ENCODE assay signal across 7 cellular contexts in genomic region chr2:87542599-87543174, GRCh38.
DNase-seq lines count a peak whose midpoint lies in the region.
"Not testable (repeated sequence)": the region's sequence is repeated elsewhere in the genome, so short reads cannot be mapped to it uniquely, and the experiment has no call there.

No MANE protein-coding gene starts in this region.

- not testable (repeated sequence) for H3K27me3 ChIP-seq in mesenchymal stem cell (ENCODE audit: control insufficient read depth in 1 of 2, insufficient read depth in 1 of 2, low read length in 2 of 2)

- H3K4me1 ChIP-seq in mesenchymal stem cell (ENCODE audit: control insufficient read depth, insufficient read depth, low read depth, low read length) = not testable (repeated sequence)

- H3K36me3 ChIP-seq in mesenchymal stem cell (ENCODE audit: control insufficient read depth in 1 of 2, insufficient read depth in 2 of 2, low read depth in 1 of 2, low read length in 2 of 2) = not testable (repeated sequence)

- H3K9me3 Mint-ChIP-seq in activated naive CD8-positive, alpha-beta T cell treated with anti-CD3 and anti-CD28 coated beads for 36 hours = not testable (repeated sequence)

- H4K8ac ChIP-seq in mesenchymal stem cell (ENCODE audit: low read length) = not testable (repeated sequence)

- H3K4me3 ChIP-seq in mesenchymal stem cell (ENCODE audit: insufficient read depth in 1 of 2, low read depth in 1 of 2, low read length in 2 of 2) = not testable (repeated sequence)

- H3K9ac ChIP-seq in mesenchymal stem cell (ENCODE audit: low read length) = not testable (repeated sequence)

- H2AK5ac ChIP-seq in mesenchymal stem cell (ENCODE audit: low read length, severe bottlenecking) = not testable (repeated sequence)

- H2BK15ac ChIP-seq in mesenchymal stem cell (ENCODE audit: low read depth, poor library complexity, severe bottlenecking) = not testable (repeated sequence)

- H2BK12ac ChIP-seq in mesenchymal stem cell (ENCODE audit: low read length in 2 of 2) = not testable (repeated sequence)

- H2BK120ac ChIP-seq in mesenchymal stem cell (ENCODE audit: low read depth, low read length) = not testable (repeated sequence)

- peak overlapping the region; percentile 82 for H3K27ac Mint-ChIP-seq in activated naive CD8-positive, alpha-beta T cell treated with anti-CD3 and anti-CD28 coated beads for 36 hours

- not testable (repeated sequence) for H3K14ac ChIP-seq in mesenchymal stem cell (ENCODE audit: low read length in 2 of 2)

- not testable (repeated sequence) for H2AFZ ChIP-seq in mesenchymal stem cell (ENCODE audit: low read depth, low read length)

- not testable (repeated sequence) for H3K27me3 Mint-ChIP-seq in activated naive CD8-positive, alpha-beta T cell treated with anti-CD3 and anti-CD28 coated beads for 36 hours

- not testable (repeated sequence) for H3K9me3 ChIP-seq in mesenchymal stem cell (ENCODE audit: control insufficient read depth, low read length)

- H3K4me2 ChIP-seq in mesenchymal stem cell (ENCODE audit: low read length, poor library complexity, severe bottlenecking) = peak overlapping the region; percentile 43

- not testable (repeated sequence) for H2BK5ac ChIP-seq in mesenchymal stem cell (ENCODE audit: low read depth, low read length, poor library complexity, severe bottlenecking)

- H3K36me3 Mint-ChIP-seq in activated naive CD8-positive, alpha-beta T cell treated with anti-CD3 and anti-CD28 coated beads for 36 hours = not testable (repeated sequence)

- not testable (repeated sequence) for H3K79me1 ChIP-seq in mesenchymal stem cell (replicated peaks; ENCODE audit: low read length, poor library complexity, severe bottlenecking)

- not testable (repeated sequence) for H4K91ac ChIP-seq in mesenchymal stem cell (ENCODE audit: low read length)

- H3K18ac ChIP-seq in mesenchymal stem cell (ENCODE audit: low read depth in 1 of 2, low read length in 2 of 2) = not testable (repeated sequence)

- H3K4ac ChIP-seq in mesenchymal stem cell (ENCODE audit: low read depth in 1 of 2, low read length in 2 of 2) = not testable (repeated sequence)

- H3K4me3 Mint-ChIP-seq in activated naive CD8-positive, alpha-beta T cell treated with anti-CD3 and anti-CD28 coated beads for 36 hours = not testable (repeated sequence)

- no CpG with 5 or more reads among the region's 8 CpGs for WGBS in mesenchymal stem cell

- not testable (repeated sequence) for H3K23ac ChIP-seq in mesenchymal stem cell (ENCODE audit: low read length in 2 of 2)

- not testable (repeated sequence) for H3K4me1 Mint-ChIP-seq in activated naive CD8-positive, alpha-beta T cell treated with anti-CD3 and anti-CD28 coated beads for 36 hours

- not testable (repeated sequence) for H3K27ac ChIP-seq in mesenchymal stem cell (ENCODE audit: low read length, poor library complexity, severe bottlenecking)

- peak; percentile 82 for DNase-seq in ELF-1 (ENCODE audit: low read depth, low spot score)
- DNase-seq in RPMI7951 (ENCODE audit: low read depth) = peak; percentile 86
- peak; percentile 62 for DNase-seq in activated CD8-positive, alpha-beta memory T cell treated with anti-CD3 and anti-CD28 coated beads for 24 hours
- peak; percentile 47 for DNase-seq in activated naive CD8-positive, alpha-beta T cell treated with anti-CD3 and anti-CD28 coated beads for 36 hours
- peak; percentile 17 for DNase-seq in fibroblast of peridontal ligament (ENCODE audit: extremely low read depth)
- DNase-seq in mesenchymal stem cell = not testable (repeated sequence)
- peak in 2 of 3 donors; percentile 31 to 47 for DNase-seq in stimulated activated CD4-positive, alpha-beta T cell treated with anti-CD3 and anti-CD28 coated beads, Interleukin-12 subunit alpha, Interleukin-12 subunit beta, amount 100 ng/mL, for 48 hours (ENCODE audit: low read depth in 2 of 3, low spot score in 1 of 3)
